ENCODE assay signal across 12 cellular contexts in the genomic region with DNA sequence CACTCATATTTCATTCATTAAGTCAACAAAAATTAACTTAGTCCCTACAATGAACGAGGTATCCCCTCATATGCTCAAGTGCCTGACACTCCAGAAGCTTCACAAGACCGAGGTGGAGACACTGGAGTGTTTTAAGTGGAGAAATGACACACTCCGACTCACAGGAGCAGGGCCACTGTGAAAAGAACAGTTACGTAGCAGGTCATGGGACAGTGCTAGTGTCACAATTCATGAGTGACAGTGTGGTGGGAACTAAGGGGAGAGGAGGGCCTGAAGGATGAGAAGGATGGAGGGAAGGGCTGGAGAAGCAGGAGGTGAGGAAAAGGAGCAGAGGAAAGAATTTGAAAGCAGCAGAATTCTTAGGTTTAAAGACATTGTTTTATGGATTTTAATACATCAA. TPM values are rescaled to one million over a fixed set of nuclear protein-coding genes. Genes with fewer than 3 reads are reported as not detected.
A peak's percentile ranks its signal among the peaks of the same experiment; 100 is the strongest.
DNase-seq lines count a peak whose midpoint lies in the region; ATAC-seq, FAIRE-seq and TF ChIP-seq lines count a peak whose summit lies in the region.
"Had no signal": no experiment of that assay in that cellular context is flagged by ENCODE, and none has a peak within 500 bp of the region (broad histone marks: within the 10 kb centered on the region; RNA-seq: fewer than 3 reads in every experiment).

No MANE protein-coding gene starts in this region.

- peak overlapping the region; percentile 99 for H3K27ac ChIP-seq in naive thymus-derived CD4-positive, alpha-beta T cell (ENCODE audit: low read depth, low read length)
- peak overlapping the region in 1 of 2 donors; percentile 89 for H3K27ac ChIP-seq in testis

- peak overlapping the region; percentile 98 for H3K4me3 ChIP-seq in naive thymus-derived CD4-positive, alpha-beta T cell (ENCODE audit: low read length)
- H3K4me3 ChIP-seq in testis: no peak overlapping the region

- H3K9me3 Mint-ChIP-seq in activated naive CD8-positive, alpha-beta T cell treated with anti-CD3 and anti-CD28 coated beads, Interleukin-2, amount 10 ng/mL, durations not matched to agents 7 days and 5 days: peaks cover 1% of the 10 kb centered on the region
- H3K9me3 Mint-ChIP-seq in naive thymus-derived CD4-positive, alpha-beta T cell: peaks cover 0 to 8% (median 0%) of the 10 kb centered on the region in 11 donors

- no peaks in the 10 kb centered on the region for H3K27me3 ChIP-seq in naive thymus-derived CD4-positive, alpha-beta T cell (ENCODE audit: control insufficient read depth in 2 of 2, insufficient read depth in 2 of 2, low read length in 2 of 2)
- H3K27me3 ChIP-seq in testis: no peaks in the 10 kb centered on the region
- H3K27me3 ChIP-seq: MG63, SJSA1 had no signal

- H3K4me1 Mint-ChIP-seq in activated naive CD8-positive, alpha-beta T cell treated with anti-CD3 and anti-CD28 coated beads, Interleukin-2, amount 10 ng/mL, durations not matched to agents 7 days and 5 days: peaks cover 29% of the 10 kb centered on the region
- peaks cover 24 to 39% (median 32%) of the 10 kb centered on the region in 7 donors for H3K4me1 Mint-ChIP-seq in naive thymus-derived CD4-positive, alpha-beta T cell

- TF ChIP-seq CTCF in testis (IDR thresholded peaks at IDR 0.05): no peak

- H3K27me3 Mint-ChIP-seq in activated naive CD8-positive, alpha-beta T cell treated with anti-CD3 and anti-CD28 coated beads, Interleukin-2, amount 10 ng/mL, durations not matched to agents 7 days and 5 days: peaks cover 4% of the 10 kb centered on the region
- H3K27me3 Mint-ChIP-seq in naive thymus-derived CD4-positive, alpha-beta T cell: peaks cover 0 to 6% (median 0%) of the 10 kb centered on the region in 5 donors

- peak overlapping the region; percentile 97 for H3K4me3 Mint-ChIP-seq in activated naive CD8-positive, alpha-beta T cell treated with anti-CD3 and anti-CD28 coated beads, Interleukin-2, amount 10 ng/mL, durations not matched to agents 7 days and 5 days
- peak overlapping the region; percentile 75 to 99 (median 97) for H3K4me3 Mint-ChIP-seq in naive thymus-derived CD4-positive, alpha-beta T cell

- H3K27ac Mint-ChIP-seq in activated naive CD8-positive, alpha-beta T cell treated with anti-CD3 and anti-CD28 coated beads, Interleukin-2, amount 10 ng/mL, durations not matched to agents 7 days and 5 days: peak overlapping the region; percentile 100
- H3K27ac Mint-ChIP-seq in naive thymus-derived CD4-positive, alpha-beta T cell: peak overlapping the region; percentile 99 to 100 (median 100)

- no peaks in the 10 kb centered on the region for H3K9me3 ChIP-seq in naive thymus-derived CD4-positive, alpha-beta T cell (ENCODE audit: control insufficient read depth in 2 of 3, low read length in 3 of 3)
- H3K9me3 ChIP-seq in testis: no peaks in the 10 kb centered on the region
- H3K9me3 ChIP-seq: MG63, SJSA1 had no signal

- POLR2A ChIA-PET in activated naive CD8-positive, alpha-beta T cell treated with anti-CD3 and anti-CD28 coated beads, Interleukin-2, amount 10 ng/mL, durations not matched to agents 7 days and 5 days (lab: Charles Lee): interaction anchor here (0.6 to 2.5 kb wide), 5 partner anchors 14 to 120 kb away, joined by 3 to 15 read pairs (median 7); a partner anchor contains a TSS
- POLR2A ChIA-PET in naive thymus-derived CD4-positive, alpha-beta T cell (lab: Charles Lee): interaction anchor here (0.8 to 2.7 kb wide), 16 partner anchors 9 to 306 kb away, joined by 3 to 82 read pairs (median 6); a partner anchor contains a TSS

- H3K36me3 ChIP-seq in naive thymus-derived CD4-positive, alpha-beta T cell (ENCODE audit: control insufficient read depth in 2 of 3, insufficient read depth in 3 of 3, low read length in 3 of 3): peaks cover 19 to 37% (median 28%) of the 10 kb centered on the region in 3 experiments
- no peaks in the 10 kb centered on the region for H3K36me3 ChIP-seq in testis (ENCODE audit: low read depth, missing control alignments)
- H3K36me3 ChIP-seq: MG63 had no signal

- no peak for ATAC-seq in activated naive CD8-positive, alpha-beta T cell treated with anti-CD3 and anti-CD28 coated beads, Interleukin-2, amount 10 ng/mL, durations not matched to agents 7 days and 5 days (ENCODE audit: low read depth)
- ATAC-seq in naive thymus-derived CD4-positive, alpha-beta T cell: no peak

- TF ChIP-seq POLR2A in testis (IDR thresholded peaks at IDR 0.05): no peak

- DNase-seq in CD1c-positive myeloid dendritic cell (ENCODE audit: extremely low spot score): peak; percentile 58
- no peak for DNase-seq in GM18507 (ENCODE audit: extremely low spot score, insufficient read length, low read depth)
- no peak for DNase-seq in activated naive CD8-positive, alpha-beta T cell treated with anti-CD3 and anti-CD28 coated beads, Interleukin-2, amount 10 ng/mL, durations not matched to agents 7 days and 5 days
- no peak for DNase-seq in naive thymus-derived CD4-positive, alpha-beta T cell
- DNase-seq in testis: no peak
- DNase-seq in kidney glomerular epithelial cell (lab: John Stamatoyannopoulos, UW): no peak
- no peak for DNase-seq in amniotic stem cell (lab: John Stamatoyannopoulos, UW)
- DNase-seq in hippocampal formation (lab: John Stamatoyannopoulos, UW): no peak
- DNase-seq: activated CD4-positive, alpha-beta T cell treated with anti-CD3 and anti-CD28 coated beads, Interleukin-2, amount 50 U/mL, for 48 hours; MG63; NCI-H226 had no signal

- H3K4me1 ChIP-seq in naive thymus-derived CD4-positive, alpha-beta T cell (ENCODE audit: control insufficient read depth in 2 of 2, insufficient read depth in 2 of 2, low read length in 2 of 2): peaks cover 9 to 22% of the 10 kb centered on the region in 2 donors
- peaks cover 8% of the 10 kb centered on the region for H3K4me1 ChIP-seq in testis

- peaks cover 33% of the 10 kb centered on the region for H3K36me3 Mint-ChIP-seq in activated naive CD8-positive, alpha-beta T cell treated with anti-CD3 and anti-CD28 coated beads, Interleukin-2, amount 10 ng/mL, durations not matched to agents 7 days and 5 days
- peaks cover 18 to 51% (median 34%) of the 10 kb centered on the region in 5 donors for H3K36me3 Mint-ChIP-seq in naive thymus-derived CD4-positive, alpha-beta T cell

- peak; percentile 18 for FAIRE-seq in GM18507 (lab: Jason Lieb, UNC)

- CTCF ChIA-PET in naive thymus-derived CD4-positive, alpha-beta T cell (lab: Charles Lee): interaction anchor here (0.5 to 1.6 kb wide), 3 partner anchors 12 to 293 kb away, joined by 3 to 7 read pairs (median 4); no protein-coding TSS in a partner anchor

- intact Hi-C loops in naive thymus-derived CD4-positive, alpha-beta T cell (cut with micrococcal nuclease): loop anchor here (1.0 to 5.0 kb wide), 9 partner anchors 36 to 1416 kb away; a partner anchor contains a TSS
- intact Hi-C loops in testis (cut with DNase I; ENCODE audit: low total_unique reads): no loop called here

- 31 to 64% methylated on average over 4 of the region's 4 CpGs for WGBS in testis, 2 donors

RNA-seq across cellular contexts. Expression of a gene that starts 1.3 kb away (rescaled TPM):
- total RNA-seq in activated naive CD8-positive, alpha-beta T cell treated with anti-CD3 and anti-CD28 coated beads, Interleukin-2, amount 10 ng/mL, durations not matched to agents 7 days and 5 days: 1,000 to 10,000 TPM; 2,013 to 2,035 TPM
- 1,000 to 10,000 TPM; 1,540 to 2,258 (median 1,836) TPM for total RNA-seq in naive thymus-derived CD4-positive, alpha-beta T cell
- polyA plus RNA-seq in naive thymus-derived CD4-positive, alpha-beta T cell: 1,000 to 10,000 TPM; 2,350 to 3,318 TPM
- 100 to 1,000 TPM; 282 to 504 TPM for total RNA-seq in testis
- polyA plus RNA-seq in testis (ENCODE audit: insufficient read depth, low read depth, low replicate concordance): 586 TPM
